Comparison of ENCODE assay signal across 8 cellular contexts in genomic region chr19:4640247-4641000, GRCh38. TPM values are rescaled to one million over a fixed set of nuclear protein-coding genes. Genes with fewer than 3 reads are reported as not detected.
DNase-seq lines count a peak whose midpoint lies in the region; ATAC-seq and TF ChIP-seq lines count a peak whose summit lies in the region.

No MANE protein-coding gene starts in this region.

- H3K4me1 ChIP-seq in right lobe of liver: peaks cover 0 to 30% (median 14%) of the 10 kb centered on the region in 4 donors
- peaks cover 0 to 32% (median 24%) of the 10 kb centered on the region in 4 donors for H3K4me1 ChIP-seq in tibial artery

- no peaks in the 10 kb centered on the region for H3K36me3 ChIP-seq in right lobe of liver
- H3K36me3 ChIP-seq in tibial artery: no peaks in the 10 kb centered on the region

- peaks cover 32% of the 10 kb centered on the region for H3K4me1 Mint-ChIP-seq in activated T-cell treated with anti-CD3 and anti-CD28 coated beads, Interleukin-2, amount 50 U/mL, for 72 hours (ENCODE audit: low read depth)
- H3K4me1 Mint-ChIP-seq in activated naive CD8-positive, alpha-beta T cell (ENCODE audit: low read depth): peaks cover 32% of the 10 kb centered on the region

- intact Hi-C loops in right lobe of liver (cut with DNase I) (no loop called here), tibial artery (cut with DNase I; ENCODE audit: low total_unique reads) (no loop called here)

- ATAC-seq in activated T-cell treated with anti-CD3 and anti-CD28 coated beads, Interleukin-2, amount 50 U/mL, for 72 hours (replicated peaks in 1 of 2): no peak
- ATAC-seq in right lobe of liver: peak; percentile 2 to 6 (median 4)

- no peak for TF ChIP-seq POLR2A in right lobe of liver (IDR thresholded peaks at IDR 0.05)

- peak overlapping the region; percentile 95 to 99 for H3K4me3 Mint-ChIP-seq in activated T-cell treated with anti-CD3 and anti-CD28 coated beads, Interleukin-2, amount 50 U/mL, for 72 hours
- peak overlapping the region; percentile 93 for H3K4me3 Mint-ChIP-seq in activated naive CD8-positive, alpha-beta T cell

- H3K27me3 ChIP-seq in right lobe of liver: no peaks in the 10 kb centered on the region
- H3K27me3 ChIP-seq in tibial artery: peaks cover 0 to 12% of the 10 kb centered on the region in 2 donors

- peak overlapping the region; percentile 24 to 75 (median 51) for H3K27ac ChIP-seq in right lobe of liver
- H3K27ac ChIP-seq in tibial artery: peak overlapping the region in 1 of 2 donors; percentile 62

- no peak overlapping the region for H3K27ac Mint-ChIP-seq in activated T-cell treated with anti-CD3 and anti-CD28 coated beads, Interleukin-2, amount 50 U/mL, for 72 hours
- no peak overlapping the region for H3K27ac Mint-ChIP-seq in activated naive CD8-positive, alpha-beta T cell

- H3K36me3 Mint-ChIP-seq in activated T-cell treated with anti-CD3 and anti-CD28 coated beads, Interleukin-2, amount 50 U/mL, for 72 hours (ENCODE audit: insufficient read depth in 2 of 2): peaks cover 0 to 6% of the 10 kb centered on the region in 2 donors
- H3K36me3 Mint-ChIP-seq in activated naive CD8-positive, alpha-beta T cell: no peaks in the 10 kb centered on the region

- no peak for DNase-seq in activated T-cell treated with anti-CD3 and anti-CD28 coated beads, Interleukin-2, amount 50 U/mL, for 72 hours
- DNase-seq in activated T-cell treated with anti-CD3 and anti-CD28 coated beads, Interleukin-2, amount 50 U/mL, for 1 hour: no peak
- DNase-seq in right lobe of liver (peak; percentile 47 to 66 (median 65)), tibial artery (no peak), DMS114 treated with DMSO at 0.1 percent for 48 hours (lab: John Stamatoyannopoulos, UW; ENCODE audit: unreplicated experiment) (no peak), SK-N-DZ (ENCODE audit: low spot score) (no peak), OCI-M2 (lab: John Stamatoyannopoulos, UW; ENCODE audit: unreplicated experiment) (no peak)

- no peak for TF ChIP-seq CTCF in right lobe of liver (IDR thresholded peaks at IDR 0.05)
- no peak for TF ChIP-seq CTCF in tibial artery (IDR thresholded peaks at IDR 0.05)

- H3K4me3 ChIP-seq in right lobe of liver (peak overlapping the region; percentile 88 to 99 (median 96)), tibial artery (peak overlapping the region; percentile 55 to 61)

- 50% methylated on average over 5 of the region's 17 CpGs for WGBS in right lobe of liver (ENCODE audit: insufficient coverage, low coverage, low lambda C conversion rate, missing lambda C conversion rate)

- H3K9me3 Mint-ChIP-seq in activated T-cell treated with anti-CD3 and anti-CD28 coated beads, Interleukin-2, amount 50 U/mL, for 72 hours: no peaks in the 10 kb centered on the region
- no peaks in the 10 kb centered on the region for H3K9me3 Mint-ChIP-seq in activated naive CD8-positive, alpha-beta T cell (ENCODE audit: low read depth)

- no peaks in the 10 kb centered on the region for H3K9me3 ChIP-seq in right lobe of liver
- H3K9me3 ChIP-seq in tibial artery: no peaks in the 10 kb centered on the region

- H3K27me3 Mint-ChIP-seq in activated T-cell treated with anti-CD3 and anti-CD28 coated beads, Interleukin-2, amount 50 U/mL, for 72 hours (ENCODE audit: low read depth): no peaks in the 10 kb centered on the region
- H3K27me3 Mint-ChIP-seq in activated naive CD8-positive, alpha-beta T cell: no peaks in the 10 kb centered on the region

RNA-seq across cellular contexts. Expression of gene TNFAIP8L1, which starts 1.1 kb away (rescaled TPM):
- total RNA-seq in activated T-cell treated with anti-CD3 and anti-CD28 coated beads, Interleukin-2, amount 50 U/mL, for 72 hours: 10 to 100 TPM; 22.1 to 25.7 TPM
- total RNA-seq in right lobe of liver: 10 to 100 TPM; 16.6 to 26.4 (median 22.8) TPM
- polyA plus RNA-seq in SK-N-DZ (2014; cell fraction: cytosol; rRNA removed): 5.4 and 8.5 TPM in 2 replicates
- polyA plus RNA-seq in SK-N-DZ (2014; cell fraction: nucleus; rRNA removed): 1.8 and 2.0 TPM in 2 replicates

RNA-seq across cellular contexts. Expression of gene MYDGF, which starts 29.7 kb away (rescaled TPM):
- 10 to 100 TPM; 51.9 to 78.8 TPM for total RNA-seq in activated T-cell treated with anti-CD3 and anti-CD28 coated beads, Interleukin-2, amount 50 U/mL, for 72 hours
- 10 to 100 TPM; 58.2 to 98.7 (median 72.2) TPM for total RNA-seq in right lobe of liver
- polyA plus RNA-seq in SK-N-DZ (2014; cell fraction: cytosol; rRNA removed): 66.4 and 72.3 TPM in 2 replicates
- 38.4 and 39.3 TPM in 2 replicates for polyA plus RNA-seq in SK-N-DZ (2014; cell fraction: nucleus; rRNA removed)

Comparison
In these comparisons a context has a peak if more than half of its experiments do, and no peak if none do; other contexts are left out.
1. ATAC-seq: peak in right lobe of liver (4 of 4); none in activated T-cell treated with anti-CD3 and anti-CD28 coated beads, Interleukin-2, amount 50 U/mL, for 72 hours (0 of 2).
2. DNase-seq: peak in right lobe of liver (3 of 3); none in activated T-cell treated with anti-CD3 and anti-CD28 coated beads, Interleukin-2, amount 50 U/mL, for 72 hours (0 of 2), activated T-cell treated with anti-CD3 and anti-CD28 coated beads, Interleukin-2, amount 50 U/mL, for 1 hour (single experiment), tibial artery (0 of 2), DMS114 treated with DMSO at 0.1 percent for 48 hours (single experiment), SK-N-DZ (single experiment) and OCI-M2 (single experiment).